Comparison of ENCODE assay signal across 10 cellular contexts in the genomic region with DNA sequence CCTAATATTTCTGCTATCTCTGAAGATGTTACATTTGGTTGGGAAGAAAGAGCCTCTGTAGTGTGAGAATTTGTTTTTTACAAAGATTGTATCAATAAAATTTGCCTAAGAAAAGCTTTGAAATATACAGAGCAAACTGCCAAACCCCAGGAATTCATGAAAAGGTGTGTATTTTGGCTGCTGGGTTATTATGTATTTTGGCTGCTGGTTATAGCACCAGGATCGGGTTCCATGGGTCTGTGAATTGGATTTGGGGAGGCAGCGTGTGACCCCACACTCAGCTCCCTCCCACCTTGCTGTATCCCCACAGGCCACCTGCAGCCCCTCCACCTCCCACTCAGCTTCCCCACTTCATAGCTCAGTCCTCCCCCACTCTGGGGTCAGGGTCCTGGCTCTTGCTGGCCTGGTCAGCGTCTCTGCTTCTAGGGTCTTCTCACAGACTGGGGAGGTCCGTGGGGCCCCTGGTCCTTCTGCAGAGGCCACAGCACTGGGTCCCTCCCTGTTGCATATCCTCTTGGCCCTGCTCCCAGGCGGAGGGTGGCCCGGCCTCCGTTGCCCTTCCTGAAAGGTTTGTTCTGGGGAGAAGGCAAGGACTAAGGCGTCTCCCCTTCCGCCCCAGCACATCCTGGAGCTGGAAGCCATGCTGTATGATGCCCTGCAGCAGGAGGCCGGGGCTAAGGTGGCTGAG. TPM values are rescaled to one million over a fixed set of nuclear protein-coding genes. Genes with fewer than 3 reads are reported as not detected.
DNase-seq lines count a peak whose midpoint lies in the region; ATAC-seq and TF ChIP-seq lines count a peak whose summit lies in the region.
"Had no signal": no experiment of that assay in that cellular context is flagged by ENCODE, and none has a peak within 500 bp of the region (broad histone marks: within the 10 kb centered on the region; RNA-seq: fewer than 3 reads in every experiment).

No MANE protein-coding gene starts in this region.

- H3K36me3 Mint-ChIP-seq in activated T-helper 2 cell treated with anti-CD3 and anti-CD28 coated beads, Interferon-gamma antibody, Interleukin-2, Interleukin-4, amounts not matched to agents 10 μg/mL and 5 μg/mL and 100 μg/mL, durations not matched to agents 14 hours and 24 hours and 36 hours (ENCODE audit: low read depth): no peaks in the 10 kb centered on the region
- H3K36me3 Mint-ChIP-seq in immature natural killer cell: peaks cover 0 to 12% (median 0%) of the 10 kb centered on the region in 3 donors

- no TSS peak for BruUV-seq in A673 (replicated peaks; lab: Mats Ljungman, UMichigan)

- no peaks in the 10 kb centered on the region for H3K27me3 Mint-ChIP-seq in activated T-helper 2 cell treated with anti-CD3 and anti-CD28 coated beads, Interferon-gamma antibody, Interleukin-2, Interleukin-4, amounts not matched to agents 10 μg/mL and 5 μg/mL and 100 μg/mL, durations not matched to agents 14 hours and 24 hours and 36 hours (ENCODE audit: low read depth)
- peaks cover 23 to 37% (median 27%) of the 10 kb centered on the region in 3 donors for H3K27me3 Mint-ChIP-seq in immature natural killer cell (ENCODE audit: low read depth in 3 of 3)

- no peak overlapping the region for H3K4me3 ChIP-seq in A673 (ENCODE audit: low read depth, low read length, poor library complexity, severe bottlenecking)

- CTCF ChIA-PET in A673 (lab: Charles Lee): no interaction called here

- H3K4me1 Mint-ChIP-seq in activated T-helper 2 cell treated with anti-CD3 and anti-CD28 coated beads, Interferon-gamma antibody, Interleukin-2, Interleukin-4, amounts not matched to agents 10 μg/mL and 5 μg/mL and 100 μg/mL, durations not matched to agents 14 hours and 24 hours and 36 hours (ENCODE audit: low read depth): peaks cover 44% of the 10 kb centered on the region
- peaks cover 35 to 39% of the 10 kb centered on the region in 2 donors for H3K4me1 Mint-ChIP-seq in immature natural killer cell

- H3K9me3 Mint-ChIP-seq in activated T-helper 2 cell treated with anti-CD3 and anti-CD28 coated beads, Interferon-gamma antibody, Interleukin-2, Interleukin-4, amounts not matched to agents 10 μg/mL and 5 μg/mL and 100 μg/mL, durations not matched to agents 14 hours and 24 hours and 36 hours: no peaks in the 10 kb centered on the region
- peaks cover 3 to 18% (median 7%) of the 10 kb centered on the region in 6 donors for H3K9me3 Mint-ChIP-seq in immature natural killer cell

- DNase-seq in A673 (ENCODE audit: low spot score): no peak
- DNase-seq in activated T-helper 2 cell treated with anti-CD3 and anti-CD28 coated beads, Interferon-gamma antibody, Interleukin-2, Interleukin-4, amounts not matched to agents 10 μg/mL and 5 μg/mL and 100 μg/mL, durations not matched to agents 14 hours and 24 hours and 36 hours (ENCODE audit: low spot score): no peak
- DNase-seq in immature natural killer cell: no peak
- DNase-seq in cerebellum (ENCODE audit: low spot score): no peak
- no peak for DNase-seq in NOMO-1 treated with DMSO at 0.1 percent for 48 hours (lab: John Stamatoyannopoulos, UW; ENCODE audit: unreplicated experiment)
- no peak for DNase-seq in NCI-H146 treated with DMSO at 0.1 percent for 48 hours (lab: John Stamatoyannopoulos, UW; ENCODE audit: unreplicated experiment)
- DNase-seq: cerebellar nuclear complex had no signal

- H3K9ac ChIP-seq in ES-I3 (ENCODE audit: low read depth, low read length): peak overlapping the region; percentile 33; the same call in 1 of the 2 replicates

- no peaks in the 10 kb centered on the region for H3K9me3 ChIP-seq in A673 (ENCODE audit: low read depth, low read length, poor library complexity, severe bottlenecking)
- H3K9me3 ChIP-seq in ES-I3 (ENCODE audit: control insufficient read depth, insufficient read depth, low read length): no peaks in the 10 kb centered on the region
- H3K9me3 ChIP-seq: neutrophil had no signal

- H3K4me1 ChIP-seq in A673 (ENCODE audit: insufficient read depth, low read length, poor library complexity, severe bottlenecking): no peaks in the 10 kb centered on the region
- H3K4me1 ChIP-seq in ES-I3 (ENCODE audit: insufficient read depth, low read length): peaks cover 14% of the 10 kb centered on the region

- peak overlapping the region; percentile 68 for H3K4me3 Mint-ChIP-seq in activated T-helper 2 cell treated with anti-CD3 and anti-CD28 coated beads, Interferon-gamma antibody, Interleukin-2, Interleukin-4, amounts not matched to agents 10 μg/mL and 5 μg/mL and 100 μg/mL, durations not matched to agents 14 hours and 24 hours and 36 hours (ENCODE audit: low read depth)
- peak overlapping the region in 4 of 5 donors; percentile 66 to 81 (median 74) for H3K4me3 Mint-ChIP-seq in immature natural killer cell

- POLR2A ChIA-PET in A673 (lab: Charles Lee; ENCODE audit: low non-redundant PET): no interaction called here

- intact Hi-C loops in A673 (cut with micrococcal nuclease; ENCODE audit: unreplicated experiment): no loop called here
- intact Hi-C loops in activated T-helper 2 cell treated with anti-CD3 and anti-CD28 coated beads, Interferon-gamma antibody, Interleukin-2, Interleukin-4, amounts not matched to agents 10 μg/mL and 5 μg/mL and 100 μg/mL, durations not matched to agents 14 hours and 24 hours and 36 hours (cut with micrococcal nuclease): loop anchor here (5.0 kb wide), 1 partner anchor 285 kb away; no protein-coding TSS in a partner anchor

- peak overlapping the region; percentile 42 for H3K27ac ChIP-seq in A673 (ENCODE audit: low read depth, low read length, poor library complexity, severe bottlenecking)
- H3K27ac ChIP-seq: neutrophil had no signal

- ATAC-seq in HG03108 (IDR thresholded peaks at IDR 0.05; ENCODE audit: unreplicated experiment): no peak

- H3K27ac Mint-ChIP-seq in activated T-helper 2 cell treated with anti-CD3 and anti-CD28 coated beads, Interferon-gamma antibody, Interleukin-2, Interleukin-4, amounts not matched to agents 10 μg/mL and 5 μg/mL and 100 μg/mL, durations not matched to agents 14 hours and 24 hours and 36 hours: peak overlapping the region; percentile 99
- peak overlapping the region; percentile 94 to 99 (median 97) for H3K27ac Mint-ChIP-seq in immature natural killer cell

- H3K36me3 ChIP-seq in A673 (ENCODE audit: insufficient read depth, low read length, poor library complexity, severe bottlenecking) (no peaks in the 10 kb centered on the region), ES-I3 (ENCODE audit: insufficient read depth, low read length) (no peaks in the 10 kb centered on the region)
- H3K36me3 ChIP-seq: neutrophil had no signal

- H3K27me3 ChIP-seq in A673 (replicated peaks; ENCODE audit: insufficient read depth, low read depth, low read length, poor library complexity): no peaks in the 10 kb centered on the region

- no peak for TF ChIP-seq CTCF in A673 (conservative IDR thresholded peaks at IDR 0.05; ENCODE audit: low read depth, low read length)

RNA-seq across cellular contexts. Expression of a gene that starts 24.0 kb away (rescaled TPM):
- 13.1 and 18.2 TPM in 2 replicates for total RNA-seq in A673 (2021)
- 16.5 and 17.9 TPM in 2 replicates for total RNA-seq in activated T-helper 2 cell treated with anti-CD3 and anti-CD28 coated beads, Interferon-gamma antibody, Interleukin-2, Interleukin-4, amounts not matched to agents 10 μg/mL and 5 μg/mL and 100 μg/mL, durations not matched to agents 14 hours and 24 hours and 36 hours
- polyA plus RNA-seq in immature natural killer cell: not detected
- total RNA-seq in cerebellum: 44.5 TPM
